In the genomic region with DNA sequence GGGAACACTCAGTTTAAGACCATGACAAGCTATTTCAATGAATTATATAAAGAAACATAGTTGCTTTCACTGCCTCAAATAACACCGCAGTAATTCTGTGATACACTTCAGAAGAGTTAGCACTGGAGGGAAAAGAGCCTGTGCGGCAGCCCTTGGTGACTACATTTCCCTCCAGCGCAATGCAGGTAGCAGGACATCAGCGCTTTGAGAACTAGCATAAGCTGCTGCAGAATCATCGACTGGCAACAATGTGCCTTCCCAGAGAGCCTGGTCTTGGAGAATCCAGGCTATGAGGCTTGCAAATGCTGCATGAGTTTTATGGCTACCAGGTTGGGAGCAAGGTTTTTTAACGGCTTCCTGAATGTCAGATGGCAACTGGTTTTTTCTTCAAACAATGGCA, we compare ENCODE assay signal across 10 cellular contexts. TPM values are rescaled to one million over a fixed set of nuclear protein-coding genes. Genes with fewer than 3 reads are reported as not detected.
DNase-seq lines count a peak whose midpoint lies in the region; ATAC-seq, FAIRE-seq and TF ChIP-seq lines count a peak whose summit lies in the region.
"Had no signal": no experiment of that assay in that cellular context is flagged by ENCODE, and none has a peak within 500 bp of the region (broad histone marks: within the 10 kb centered on the region; RNA-seq: fewer than 3 reads in every experiment).

No MANE protein-coding gene starts in this region.

- H3K27me3 Mint-ChIP-seq in activated CD8-positive, alpha-beta T cell treated with anti-CD3 and anti-CD28 coated beads, Interleukin-2, amount 10 ng/mL, durations not matched to agents 7 days and 5 days (ENCODE audit: low read depth) = no peaks in the 10 kb centered on the region

- FAIRE-seq in HepG2 (lab: Jason Lieb, UNC) = no peak
- FAIRE-seq: D721Med had no signal

- POLR2A ChIA-PET in activated CD8-positive, alpha-beta T cell treated with anti-CD3 and anti-CD28 coated beads, Interleukin-2, amount 10 ng/mL, durations not matched to agents 7 days and 5 days (lab: Charles Lee) = interaction anchor here (4.2 kb wide), 1 partner anchor 8 kb away, joined by 28 read pairs; a partner anchor contains a TSS
- POLR2A ChIA-PET in HepG2 (lab: Yijun Ruan, JAX) = interaction anchor here (0.8 to 1.1 kb wide), 2 partner anchors 12 to 83 kb away, joined by 3 read pairs; no protein-coding TSS in a partner anchor

- no peaks in the 10 kb centered on the region; a peak in 1 of 5 replicates for H3K36me3 ChIP-seq in HepG2 (replicated peaks in 1 of 2; ENCODE audit: control insufficient read depth in 1 of 2, insufficient read depth in 2 of 2, low read length in 2 of 2)
- no peaks in the 10 kb centered on the region for H3K36me3 ChIP-seq in upper lobe of right lung

- H3K9me3 Mint-ChIP-seq in activated CD8-positive, alpha-beta T cell treated with anti-CD3 and anti-CD28 coated beads, Interleukin-2, amount 10 ng/mL, durations not matched to agents 7 days and 5 days (ENCODE audit: insufficient read depth) = no peaks in the 10 kb centered on the region

- TF ChIP-seq EP300 in HepG2 (IDR thresholded peaks at IDR 0.05; ENCODE audit: low read depth in 2 of 2, low read length in 2 of 2) (no peak), HepG2 (CRISPR knock-in tag; IDR thresholded peaks at IDR 0.05; ENCODE audit: borderline replicate concordance) (no peak)

- in situ Hi-C loops in HepG2 (cut with HindIII; ENCODE audit: extremely low pct_ligation_motif_present, low pct_unique_long_range_greater_than_20kb) = no loop called here

- TF ChIP-seq RAD21 in HepG2 (CRISPR knock-in tag; IDR thresholded peaks at IDR 0.05) = no peak

- H3K4me2 ChIP-seq in HepG2 (ENCODE audit: low read depth, low read length) = peak overlapping the region; percentile 81

- CTCF ChIA-PET in activated CD8-positive, alpha-beta T cell treated with anti-CD3 and anti-CD28 coated beads, Interleukin-2, amount 10 ng/mL, durations not matched to agents 7 days and 5 days (lab: Charles Lee) = interaction anchor here (0.9 kb wide), 1 partner anchor 8 kb away, joined by 3 read pairs; a partner anchor contains a TSS
- CTCF ChIA-PET in HepG2 (lab: Yijun Ruan, JAX; ENCODE audit: low intra/inter-chr PET ratio, low total read pairs) = no interaction called here

- H3K9me3 ChIP-seq in HepG2 (ENCODE audit: low read length) = no peaks in the 10 kb centered on the region
- no peaks in the 10 kb centered on the region for H3K9me3 ChIP-seq in upper lobe of right lung

- H3K79me2 ChIP-seq in HepG2 (ENCODE audit: insufficient read depth, low read length) = peaks cover 100% of the 10 kb centered on the region

- H3K27ac Mint-ChIP-seq in activated CD8-positive, alpha-beta T cell treated with anti-CD3 and anti-CD28 coated beads, Interleukin-2, amount 10 ng/mL, durations not matched to agents 7 days and 5 days = peak overlapping the region; percentile 23

- H3K9ac ChIP-seq in HepG2 (ENCODE audit: insufficient read depth, low read depth, low read length) = no peak overlapping the region

- WGBS in HepG2 (ENCODE audit: low lambda C conversion rate) = 68% methylated on average over 6 of the region's 6 CpGs

- DNase-seq in stimulated activated CD4-positive, alpha-beta T cell treated with anti-CD3 and anti-CD28 coated beads, Interleukin-15, amount 100 ng/mL, for 24 hours = peak; percentile 7
- no peak for DNase-seq in stimulated activated CD4-positive, alpha-beta T cell treated with anti-CD3 and anti-CD28 coated beads, Interleukin-4, amount 100 ng/mL, for 4 hours
- DNase-seq in activated CD8-positive, alpha-beta T cell treated with anti-CD3 and anti-CD28 coated beads, Interleukin-2, amount 10 ng/mL, durations not matched to agents 7 days and 5 days = no peak
- DNase-seq in HepG2 (ENCODE audit: low spot score) (no peak), upper lobe of right lung (no peak), NCI-H1092 (lab: John Stamatoyannopoulos, UW) (no peak)
- DNase-seq: NCI-H1048 had no signal

- H3K27ac ChIP-seq in HepG2 (ENCODE audit: extremely low read length, insufficient read depth, low read length) = no peak overlapping the region
- H3K27ac ChIP-seq in upper lobe of right lung = no peak overlapping the region

- H3K4me3 ChIP-seq in HepG2 (replicated peaks in 1 of 3; ENCODE audit: insufficient read depth in 1 of 3, low read depth in 2 of 3, low read length in 3 of 3) = no peak overlapping the region
- H3K4me3 ChIP-seq in upper lobe of right lung = no peak overlapping the region

- peak; percentile 50 for ATAC-seq in activated CD8-positive, alpha-beta T cell treated with anti-CD3 and anti-CD28 coated beads, Interleukin-2, amount 10 ng/mL, durations not matched to agents 7 days and 5 days
- ATAC-seq in HepG2 (peak; percentile 53; the same call in 2 of the 3 replicates), upper lobe of right lung (peak; percentile 43), HG03457 (IDR thresholded peaks at IDR 0.05; ENCODE audit: unreplicated experiment) (no peak), GM19463 (IDR thresholded peaks at IDR 0.05; ENCODE audit: unreplicated experiment) (no peak)

- H2AFZ ChIP-seq in HepG2 (ENCODE audit: low read length) = no peak overlapping the region

- H3K4me3 Mint-ChIP-seq in activated CD8-positive, alpha-beta T cell treated with anti-CD3 and anti-CD28 coated beads, Interleukin-2, amount 10 ng/mL, durations not matched to agents 7 days and 5 days = peak overlapping the region; percentile 54

- H3K4me1 ChIP-seq in HepG2 (ENCODE audit: insufficient read depth, low read length) = peaks cover 98% of the 10 kb centered on the region
- peaks cover 50% of the 10 kb centered on the region for H3K4me1 ChIP-seq in upper lobe of right lung

- peaks cover 100% of the 10 kb centered on the region for H4K20me1 ChIP-seq in HepG2 (ENCODE audit: insufficient read depth, low read length)

- BruUV-seq in HepG2 (replicated peaks; lab: Mats Ljungman, UMichigan) = no TSS peak

- peaks cover 83% of the 10 kb centered on the region for H3K4me1 Mint-ChIP-seq in activated CD8-positive, alpha-beta T cell treated with anti-CD3 and anti-CD28 coated beads, Interleukin-2, amount 10 ng/mL, durations not matched to agents 7 days and 5 days (ENCODE audit: low read depth)

- intact Hi-C loops in HepG2 (cut with micrococcal nuclease; ENCODE audit: unreplicated experiment) = no loop called here
- intact Hi-C loops in upper lobe of right lung (cut with DNase I) = no loop called here

- H3K27me3 ChIP-seq in HepG2 (ENCODE audit: control insufficient read depth in 1 of 2, insufficient read depth in 2 of 2, low read length in 2 of 2) = no peaks in the 10 kb centered on the region; a peak in 1 of 5 replicates
- no peaks in the 10 kb centered on the region for H3K27me3 ChIP-seq in upper lobe of right lung

- TF ChIP-seq CTCF in HepG2 (CRISPR knock-in tag; IDR thresholded peaks at IDR 0.05) (no peak), upper lobe of right lung (IDR thresholded peaks at IDR 0.05) (no peak)

- H3K36me3 Mint-ChIP-seq in activated CD8-positive, alpha-beta T cell treated with anti-CD3 and anti-CD28 coated beads, Interleukin-2, amount 10 ng/mL, durations not matched to agents 7 days and 5 days (ENCODE audit: low read depth) = no peaks in the 10 kb centered on the region

- no peak for TF ChIP-seq POLR2A in HepG2 (IDR thresholded peaks at IDR 0.05; ENCODE audit: insufficient read depth in 1 of 2, low read depth in 2 of 2, low read length in 2 of 2)

TF ChIP-seq in HepG2, 621 proteins besides CTCF, POLR2A, EP300 and RAD21 (continues in another document):
- TF ChIP-seq FOXA3 (CRISPR knock-in tag; IDR thresholded peaks at IDR 0.05) (no peak), PRPF4 (IDR thresholded peaks at IDR 0.05; ENCODE audit: low read depth, low read length, poor library complexity, severe bottlenecking) (no peak), ZNF10 (CRISPR knock-in tag; IDR thresholded peaks at IDR 0.05; ENCODE audit: borderline replicate concordance, low read depth) (no peak)
- TF ChIP-seq, protein P1, sequence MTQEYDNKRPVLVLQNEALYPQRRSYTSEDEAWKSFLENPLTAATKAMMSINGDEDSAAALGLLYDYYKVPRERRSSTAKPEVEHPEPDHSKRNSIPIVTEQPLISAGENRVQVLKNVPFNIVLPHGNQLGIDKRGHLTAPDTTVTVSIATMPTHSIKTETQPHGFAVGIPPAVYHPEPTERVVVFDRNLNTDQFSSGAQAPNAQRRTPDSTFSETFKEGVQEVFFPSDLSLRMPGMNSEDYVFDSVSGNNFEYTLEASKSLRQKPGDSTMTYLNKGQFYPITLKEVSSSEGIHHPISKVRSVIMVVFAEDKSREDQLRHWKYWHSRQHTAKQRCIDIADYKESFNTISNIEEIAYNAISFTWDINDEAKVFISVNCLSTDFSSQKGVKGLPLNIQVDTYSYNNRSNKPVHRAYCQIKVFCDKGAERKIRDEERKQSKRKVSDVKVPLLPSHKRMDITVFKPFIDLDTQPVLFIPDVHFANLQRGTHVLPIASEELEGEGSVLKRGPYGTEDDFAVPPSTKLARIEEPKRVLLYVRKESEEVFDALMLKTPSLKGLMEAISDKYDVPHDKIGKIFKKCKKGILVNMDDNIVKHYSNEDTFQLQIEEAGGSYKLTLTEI (CRISPR knock-in tag; conservative IDR thresholded peaks at IDR 0.05) = no peak

RNA-seq across cellular contexts. Expression of a gene that starts 7.5 kb away (rescaled TPM):
- total RNA-seq in activated CD8-positive, alpha-beta T cell treated with anti-CD3 and anti-CD28 coated beads, Interleukin-2, amount 10 ng/mL, durations not matched to agents 7 days and 5 days = 10 to 100 TPM; 18.9 to 20.1 TPM
- total RNA-seq in HepG2 (2016; rRNA removed; fragmentation: Illumina TruSeq; extraction: Trizol) (69.0 and 99.0 TPM in 2 replicates), upper lobe of right lung (45.9 TPM)
- 27.6 and 36.4 TPM in 2 replicates for total RNA-seq in HepG2 (2016; cell fraction: cytosol; rRNA removed; fragmentation: Illumina TruSeq; extraction: Trizol; ENCODE audit: low read depth)
- 66.8 and 94.5 TPM in 2 replicates for total RNA-seq in HepG2 (2016; cell fraction: insoluble cytoplasmic fraction; rRNA removed; fragmentation: Illumina TruSeq; extraction: Trizol)
- 25.1 and 28.0 TPM in 2 replicates for total RNA-seq in HepG2 (2016; cell fraction: membrane; rRNA removed; fragmentation: Illumina TruSeq; extraction: Trizol)
- 94.9 and 106 TPM in 2 replicates for total RNA-seq in HepG2 (2016; cell fraction: nucleus; rRNA removed; fragmentation: Illumina TruSeq; extraction: Trizol)
- 18.1 and 21.0 TPM in 2 replicates for polyA plus RNA-seq in HepG2 (2011; rRNA removed)
- polyA plus RNA-seq in HepG2 (2011; cell fraction: cytosol; rRNA removed) = 7.6 and 13.3 TPM in 2 replicates
- polyA plus RNA-seq in HepG2 (2011; cell fraction: nucleus; rRNA removed) = 13.9 and 17.0 TPM in 2 replicates
- polyA plus RNA-seq in HepG2 (2012) = 28.1 and 32.1 TPM in 2 replicates
- 1.1 and 1.3 TPM in 2 replicates for polyA plus RNA-seq in HepG2 (2016; cell fraction: cytosol; fragmentation: Illumina TruSeq; extraction: Trizol; ENCODE audit: low read depth)
- 40.5 and 44.9 TPM in 2 replicates for polyA plus RNA-seq in HepG2 (2016; cell fraction: insoluble cytoplasmic fraction; fragmentation: Illumina TruSeq; extraction: Trizol; ENCODE audit: low read depth)
- 4.3 and 4.9 TPM in 2 replicates for polyA plus RNA-seq in HepG2 (2016; cell fraction: membrane; fragmentation: Illumina TruSeq; extraction: Trizol; ENCODE audit: low read depth)
- 46.0 and 49.0 TPM in 2 replicates for polyA plus RNA-seq in HepG2 (2016; cell fraction: nucleus; fragmentation: Illumina TruSeq; extraction: Trizol; ENCODE audit: insufficient read depth, low read depth)
- polyA minus RNA-seq in HepG2 (2011; rRNA and poly(A)+ RNA removed; ENCODE audit: low replicate concordance) = 5.6 and 32.4 TPM in 2 replicates
- 42.3 and 56.3 TPM in 2 replicates for polyA minus RNA-seq in HepG2 (2011; cell fraction: cytosol; rRNA and poly(A)+ RNA removed)
- 188 and 226 TPM in 2 replicates for polyA minus RNA-seq in HepG2 (2011; cell fraction: nucleus; rRNA and poly(A)+ RNA removed)

Comparison
In these comparisons a context has a peak if more than half of its experiments do, and no peak if none do; other contexts are left out.
1. ATAC-seq: peak in activated CD8-positive, alpha-beta T cell treated with anti-CD3 and anti-CD28 coated beads, Interleukin-2, amount 10 ng/mL, durations not matched to agents 7 days and 5 days (single experiment), HepG2 (single experiment) and upper lobe of right lung (single experiment); none in HG03457 (single experiment) and GM19463 (single experiment).